Comparison of ENCODE assay signal across 11 cellular contexts in genomic region chr2:63058149-63058741, GRCh38. TPM values are rescaled to one million over a fixed set of nuclear protein-coding genes. Genes with fewer than 3 reads are reported as not detected.
DNase-seq lines count a peak whose midpoint lies in the region; ATAC-seq and TF ChIP-seq lines count a peak whose summit lies in the region.
"Had no signal": no experiment of that assay in that cellular context is flagged by ENCODE, and none has a peak within 500 bp of the region (broad histone marks: within the 10 kb centered on the region; RNA-seq: fewer than 3 reads in every experiment).

No MANE protein-coding gene starts in this region.

- DNase-seq in BE2C (no peak), neural crest cell (ENCODE audit: low read depth, low spot score) (no peak), NCI-H774 (lab: John Stamatoyannopoulos, UW) (no peak), uterus (no peak), OCI-M1 (lab: John Stamatoyannopoulos, UW) (no peak)
- no peak for DNase-seq in effector memory CD4-positive, alpha-beta T cell

- intact Hi-C loops in uterus (cut with DNase I; ENCODE audit: low total_unique reads) = no loop called here

- H3K27ac ChIP-seq in HUES64 (ENCODE audit: low read depth, low read length) = no peak overlapping the region
- H3K27ac ChIP-seq in effector memory CD4-positive, alpha-beta T cell (ENCODE audit: insufficient read depth, low read length, poor library complexity, severe bottlenecking) = no peak overlapping the region
- no peak overlapping the region for H3K27ac ChIP-seq in uterus
- H3K27ac ChIP-seq: vagina, VCaP had no signal

- H3K9me3 Mint-ChIP-seq in neural crest cell = no peaks in the 10 kb centered on the region

- no peak for TF ChIP-seq POLR2A in uterus (IDR thresholded peaks at IDR 0.05)

- no peak for TF ChIP-seq CTCF in BE2C (IDR thresholded peaks at IDR 0.05; ENCODE audit: low read depth, low read length)
- TF ChIP-seq CTCF in neural crest cell (conservative IDR thresholded peaks at IDR 0.05) = no peak
- no peak for TF ChIP-seq CTCF in uterus (IDR thresholded peaks at IDR 0.05)

- peak overlapping the region; percentile 80 for H3K4me3 Mint-ChIP-seq in neural crest cell

- no peaks in the 10 kb centered on the region for H3K9me3 ChIP-seq in BE2C
- H3K9me3 ChIP-seq in HUES64 (ENCODE audit: insufficient read depth, low read depth, low read length) = no peaks in the 10 kb centered on the region
- H3K9me3 ChIP-seq in effector memory CD4-positive, alpha-beta T cell (ENCODE audit: control insufficient read depth, low read length) = no peaks in the 10 kb centered on the region
- H3K9me3 ChIP-seq in uterus = no peaks in the 10 kb centered on the region
- H3K9me3 ChIP-seq: vagina had no signal

- peaks cover 45% of the 10 kb centered on the region for H3K4me1 Mint-ChIP-seq in neural crest cell

- H3K9ac ChIP-seq in HUES64 (ENCODE audit: low read depth, low read length) = peak overlapping the region; percentile 30; the same call in 1 of the 2 replicates

- WGBS in HUES64 = under 1% methylated on average over 18 of the region's 18 CpGs

- peaks cover 99% of the 10 kb centered on the region for H3K27me3 Mint-ChIP-seq in neural crest cell (ENCODE audit: low read depth)

- peak overlapping the region; percentile 28 for H3K4me3 ChIP-seq in BE2C (ENCODE audit: low read depth, low read length)
- peak overlapping the region; percentile 20 for H3K4me3 ChIP-seq in HUES64 (ENCODE audit: low read length)
- H3K4me3 ChIP-seq in effector memory CD4-positive, alpha-beta T cell (ENCODE audit: insufficient read depth, low read depth, low read length, poor library complexity, severe bottlenecking) = peak overlapping the region; percentile 1
- no peak overlapping the region for H3K4me3 ChIP-seq in uterus

- peak overlapping the region; percentile 76 for H3K27ac Mint-ChIP-seq in neural crest cell (ENCODE audit: unreplicated experiment)

- H3K36me3 ChIP-seq in BE2C = no peaks in the 10 kb centered on the region
- H3K36me3 ChIP-seq in HUES64 (ENCODE audit: insufficient read depth, low read length) = no peaks in the 10 kb centered on the region
- H3K36me3 ChIP-seq in effector memory CD4-positive, alpha-beta T cell (ENCODE audit: control insufficient read depth, insufficient read depth, low read length) = no peaks in the 10 kb centered on the region
- no peaks in the 10 kb centered on the region for H3K36me3 ChIP-seq in uterus
- H3K36me3 ChIP-seq: vagina had no signal

- no peaks in the 10 kb centered on the region for H3K4me1 ChIP-seq in BE2C
- H3K4me1 ChIP-seq in HUES64 (ENCODE audit: insufficient read depth, low read length) = peaks cover 43% of the 10 kb centered on the region
- H3K4me1 ChIP-seq in effector memory CD4-positive, alpha-beta T cell (ENCODE audit: control insufficient read depth, insufficient read depth, low read length, poor library complexity, severe bottlenecking) = peaks cover 51% of the 10 kb centered on the region
- H3K4me1 ChIP-seq in uterus = peaks cover 0 to 18% of the 10 kb centered on the region in 2 donors

- H3K27me3 ChIP-seq in BE2C (peaks cover 88% of the 10 kb centered on the region), HUES64 (ENCODE audit: insufficient read depth, low read length) (peaks cover 99% of the 10 kb centered on the region), uterus (peaks cover 58 to 96% of the 10 kb centered on the region in 2 donors)
- H3K27me3 ChIP-seq in effector memory CD4-positive, alpha-beta T cell (replicated peaks; ENCODE audit: control insufficient read depth, insufficient read depth, low read length, poor library complexity, severe bottlenecking) = peaks cover 70% of the 10 kb centered on the region

- peaks cover 20% of the 10 kb centered on the region for H3K36me3 Mint-ChIP-seq in neural crest cell (ENCODE audit: low read depth)

- ATAC-seq in GM21447 (IDR thresholded peaks at IDR 0.05; ENCODE audit: unreplicated experiment) = no peak

RNA-seq across cellular contexts. Expression of gene OTX1, which starts 7.6 kb away (rescaled TPM):
- not detected for polyA plus RNA-seq in BE2C (2012; ENCODE audit: insufficient read depth, insufficient read length, low read depth)
- polyA plus RNA-seq in HUES64 (2013, experiment 1 of 2) = 0.75 TPM
- polyA plus RNA-seq in HUES64 (2013, experiment 2 of 2) = 1.2 TPM
- 12.4 and 15.1 TPM in 2 replicates for total RNA-seq in neural crest cell
- total RNA-seq in uterus = not detected
- total RNA-seq: right cardiac atrium, vagina had no signal
- polyA plus RNA-seq: right cardiac atrium had no signal

Comparison
In these comparisons a context has a peak if more than half of its experiments do, and no peak if none do; other contexts are left out.
1. H3K4me3 ChIP-seq: peak in BE2C (single experiment), HUES64 (single experiment) and effector memory CD4-positive, alpha-beta T cell (single experiment); none in uterus (0 of 2).
2. RNA of gene OTX1, which starts 7.6 kb away (total RNA-seq): 12.4 to 15.1 TPM in neural crest cell; not detected in uterus; every median in the first group is over 10 times any median in the second.